ENCODE assay signal across 13 cellular contexts in the genomic region with DNA sequence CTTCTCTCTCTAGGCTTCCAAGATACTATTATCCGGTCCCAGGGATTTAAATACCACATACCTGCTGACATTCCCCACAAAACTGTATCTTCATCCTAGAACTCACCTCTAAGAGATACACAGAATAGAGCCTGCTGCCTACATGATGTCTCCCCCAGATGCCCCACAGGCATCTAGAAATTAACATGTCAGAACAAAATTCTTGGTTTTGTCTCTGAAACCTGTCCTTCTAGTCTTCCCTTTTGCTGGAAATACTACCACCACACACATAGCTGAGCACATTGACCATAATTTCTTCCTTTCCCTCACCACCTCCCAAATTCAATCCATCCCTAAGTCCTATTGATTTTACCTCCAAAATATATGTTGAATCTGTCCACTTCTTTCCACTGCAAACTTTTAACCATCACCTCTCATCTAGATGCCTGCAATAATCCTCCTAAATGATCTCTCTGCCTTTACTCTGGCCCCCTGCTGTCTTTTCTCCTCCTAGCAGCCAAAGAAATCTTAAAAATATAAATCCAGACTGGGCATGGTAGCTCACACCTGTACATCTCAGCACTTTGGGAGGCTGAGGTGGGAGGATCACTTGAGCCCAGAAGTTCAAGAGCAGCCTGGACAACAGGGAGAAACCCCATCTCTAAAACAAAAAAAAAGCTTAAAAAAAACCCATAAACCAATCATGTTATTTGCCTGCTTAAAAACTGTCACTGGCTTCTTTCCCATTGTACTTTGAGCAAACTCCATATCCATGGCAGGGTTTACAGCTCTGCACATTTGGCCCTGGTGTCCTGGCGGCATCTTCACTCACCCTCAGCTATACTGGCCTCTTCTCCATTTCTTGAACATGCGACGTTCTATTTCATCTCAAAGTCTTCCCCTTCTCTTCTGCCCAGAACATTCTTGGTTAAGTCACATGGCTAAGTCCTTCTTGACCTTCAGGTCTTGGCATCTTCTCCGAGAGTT. TPM values are rescaled to one million over a fixed set of nuclear protein-coding genes. Genes with fewer than 3 reads are reported as not detected.
DNase-seq lines count a peak whose midpoint lies in the region; ATAC-seq, FAIRE-seq and TF ChIP-seq lines count a peak whose summit lies in the region.
"Had no signal": no experiment of that assay in that cellular context is flagged by ENCODE, and none has a peak within 500 bp of the region (broad histone marks: within the 10 kb centered on the region; RNA-seq: fewer than 3 reads in every experiment).

No MANE protein-coding gene starts in this region.

- no peaks in the 10 kb centered on the region for H3K9me3 ChIP-seq in CD8-positive, alpha-beta T cell (ENCODE audit: low read length)
- H3K9me3 ChIP-seq in astrocyte (ENCODE audit: insufficient read depth, low read depth, low read length) (no peaks in the 10 kb centered on the region), psoas muscle (no peaks in the 10 kb centered on the region)

- FAIRE-seq in astrocyte (lab: Jason Lieb, UNC): no peak

- no peaks in the 10 kb centered on the region for H3K27me3 ChIP-seq in CD8-positive, alpha-beta T cell (ENCODE audit: insufficient read depth, low read length)
- H3K27me3 ChIP-seq in astrocyte (ENCODE audit: insufficient read depth, low read length) (peaks cover 6% of the 10 kb centered on the region), psoas muscle (ENCODE audit: insufficient read depth in 3 of 3, low read length in 2 of 3) (peaks cover 0 to 11% (median 5%) of the 10 kb centered on the region in 3 donors)

- intact Hi-C loops in CD8-positive, alpha-beta T cell (cut with DNase I, micrococcal nuclease): loop anchor here in 1 of 2 experiments (1.0 kb wide), 1 partner anchor 50 kb away; no protein-coding TSS in a partner anchor
- intact Hi-C loops in psoas muscle (cut with DNase I): loop anchor here (5.0 to 10.0 kb wide), 2 partner anchors 45 to 47 kb away; partner anchors contain the start of gene IFI6 (in 2 of the 2)

- TF ChIP-seq CTCF in CD8-positive, alpha-beta T cell (IDR thresholded peaks at IDR 0.05): peak; percentile 45
- TF ChIP-seq CTCF in astrocyte (IDR thresholded peaks at IDR 0.05; ENCODE audit: insufficient read depth, low read depth, low read length) (peak; percentile 25), psoas muscle (IDR thresholded peaks at IDR 0.05) (no peak)

- POLR2A ChIA-PET in CD8-positive, alpha-beta T cell (lab: Charles Lee): interaction anchor here (0.9 kb wide), 1 partner anchor 48 kb away, joined by 3 read pairs; no protein-coding TSS in a partner anchor

- peaks cover 17% of the 10 kb centered on the region for H3K27me3 Mint-ChIP-seq in CD8-positive, alpha-beta T cell (ENCODE audit: low read depth)
- peaks cover 7% of the 10 kb centered on the region for H3K27me3 Mint-ChIP-seq in astrocyte (ENCODE audit: low read depth, unreplicated experiment)

- CTCF ChIA-PET in CD8-positive, alpha-beta T cell (lab: Charles Lee): interaction anchor here (0.7 to 2.7 kb wide), 6 partner anchors 48 to 113 kb away, joined by 3 to 6 read pairs (median 4); partner anchors contain the start of gene IFI6

- H3K36me3 ChIP-seq in CD8-positive, alpha-beta T cell (ENCODE audit: insufficient read depth, low read length): no peaks in the 10 kb centered on the region
- no peaks in the 10 kb centered on the region for H3K36me3 ChIP-seq in astrocyte (ENCODE audit: insufficient read depth, low read length)
- no peaks in the 10 kb centered on the region for H3K36me3 ChIP-seq in psoas muscle (ENCODE audit: insufficient read depth in 1 of 2, low read depth in 1 of 2)

- no peak for DNase-seq in CD8-positive, alpha-beta T cell
- peak; percentile 17 for DNase-seq in KBM-7
- no peak for DNase-seq in astrocyte (ENCODE audit: low read depth)
- DNase-seq in myocyte (ENCODE audit: low read depth): peak; percentile 32
- DNase-seq in globus pallidus (ENCODE audit: low spot score): no peak
- no peak for DNase-seq in psoas muscle
- DNase-seq in retina: no peak
- DNase-seq in substantia nigra (lab: John Stamatoyannopoulos, UW): no peak
- DNase-seq: aorta, NCI-H69 had no signal

- 48 to 61% (median 53%) methylated on average over 5 of the region's 5 CpGs for WGBS in psoas muscle, 3 donors

- H4K20me1 ChIP-seq in astrocyte (ENCODE audit: insufficient read depth, low read length): no peaks in the 10 kb centered on the region

- in situ Hi-C loops in KBM-7 (cut with MboI; ENCODE audit: low pct_unique_long_range_greater_than_20kb, low sequenced_read_pairs): no loop called here

- H3K4me3 Mint-ChIP-seq in CD8-positive, alpha-beta T cell: no peak overlapping the region
- H3K4me3 Mint-ChIP-seq in astrocyte (ENCODE audit: unreplicated experiment): no peak overlapping the region

- no peak overlapping the region for H3K4me3 ChIP-seq in CD8-positive, alpha-beta T cell (ENCODE audit: low read depth, low read length)
- no peak overlapping the region for H3K4me3 ChIP-seq in astrocyte (ENCODE audit: insufficient read depth, low read depth, low read length)
- H3K4me3 ChIP-seq in psoas muscle: no peak overlapping the region
- H3K4me3 ChIP-seq: skin epidermis had no signal

- H3K9me3 Mint-ChIP-seq in CD8-positive, alpha-beta T cell: peaks cover 5% of the 10 kb centered on the region
- peaks cover 12% of the 10 kb centered on the region for H3K9me3 Mint-ChIP-seq in astrocyte (ENCODE audit: unreplicated experiment)

- H3K27ac ChIP-seq in CD8-positive, alpha-beta T cell (ENCODE audit: low read depth, low read length): no peak overlapping the region
- H3K27ac ChIP-seq in astrocyte (ENCODE audit: low read depth, low read length) (no peak overlapping the region), psoas muscle (no peak overlapping the region), substantia nigra (ENCODE audit: low read depth, low read length, poor library complexity, severe bottlenecking) (no peak overlapping the region)
- H3K27ac ChIP-seq: HL-60, skin epidermis had no signal

- no peaks in the 10 kb centered on the region for H3K79me2 ChIP-seq in astrocyte (ENCODE audit: insufficient read depth, low read length)

- H3K4me2 ChIP-seq in astrocyte (ENCODE audit: low read length): no peak overlapping the region

- ATAC-seq in CD8-positive, alpha-beta T cell: peak; percentile 42
- no peak for ATAC-seq in psoas muscle
- ATAC-seq: activated CD4-positive, CD25-positive, alpha-beta regulatory T cell treated with anti-CD3 and anti-CD28 coated beads, Interleukin-2, amount 50 U/mL, for 24 hours had no signal

- no peak overlapping the region for H3K9ac ChIP-seq in astrocyte (ENCODE audit: low read length)

- no peaks in the 10 kb centered on the region for H3K36me3 Mint-ChIP-seq in CD8-positive, alpha-beta T cell
- H3K36me3 Mint-ChIP-seq in astrocyte (ENCODE audit: low read depth, unreplicated experiment): peaks cover 1% of the 10 kb centered on the region

- H3K27ac Mint-ChIP-seq in CD8-positive, alpha-beta T cell: no peak overlapping the region
- H3K27ac Mint-ChIP-seq in astrocyte (ENCODE audit: unreplicated experiment): no peak overlapping the region

- no peak overlapping the region for H2AFZ ChIP-seq in astrocyte (ENCODE audit: low read depth, low read length)

- no peaks in the 10 kb centered on the region for H3K4me1 ChIP-seq in CD8-positive, alpha-beta T cell (ENCODE audit: insufficient read depth, low read length)
- H3K4me1 ChIP-seq in astrocyte (ENCODE audit: insufficient read depth, low read length) (no peaks in the 10 kb centered on the region), psoas muscle (no peaks in the 10 kb centered on the region)

- peaks cover 1% of the 10 kb centered on the region for H3K4me1 Mint-ChIP-seq in CD8-positive, alpha-beta T cell (ENCODE audit: low read depth)
- no peaks in the 10 kb centered on the region for H3K4me1 Mint-ChIP-seq in astrocyte (ENCODE audit: low read depth, unreplicated experiment)

RNA-seq across cellular contexts. Expression of gene FAM76A, which starts 6.2 kb away (rescaled TPM):
- total RNA-seq in CD8-positive, alpha-beta T cell: 10 to 100 TPM; 29.5 to 31.7 TPM
- total RNA-seq in astrocyte: 6.1 and 6.2 TPM in 2 replicates
- 22.3 and 33.4 TPM in 2 replicates for total RNA-seq in myocyte
- 7.5 TPM for polyA plus RNA-seq in myocyte (2012)
- 10 to 100 TPM in 1 of 4 donors, 1 to 10 TPM in 3; 7.6 to 10.7 (median 9.3) TPM for total RNA-seq in psoas muscle
- 1 to 10 TPM; 2.7 to 6.7 (median 3.3) TPM for polyA plus RNA-seq in psoas muscle

RNA-seq across cellular contexts. Expression of gene IFI6, which starts 47.6 kb away (rescaled TPM):
- total RNA-seq in CD8-positive, alpha-beta T cell: 10 to 100 TPM; 24.8 to 25.1 TPM
- 3,307 and 4,155 TPM in 2 replicates for total RNA-seq in astrocyte
- 509 and 774 TPM in 2 replicates for total RNA-seq in myocyte
- 257 TPM for polyA plus RNA-seq in myocyte (2012)
- total RNA-seq in psoas muscle: 10 to 100 TPM in 3 of 4 donors, 1 to 10 TPM in 1; 7.8 to 25.8 (median 15.3) TPM
- 10 to 100 TPM; 13.9 to 20.9 (median 18.8) TPM for polyA plus RNA-seq in psoas muscle

RNA-seq across cellular contexts. Expression of gene STX12, which starts 53.5 kb away (rescaled TPM):
- 10 to 100 TPM; 21.0 to 26.0 TPM for total RNA-seq in CD8-positive, alpha-beta T cell
- total RNA-seq in astrocyte: 62.1 and 64.0 TPM in 2 replicates
- total RNA-seq in myocyte: 42.1 and 43.0 TPM in 2 replicates
- polyA plus RNA-seq in myocyte (2012): 22.1 TPM
- 10 to 100 TPM; 19.5 to 33.6 (median 28.9) TPM for total RNA-seq in psoas muscle
- 10 to 100 TPM; 14.5 to 24.7 (median 21.0) TPM for polyA plus RNA-seq in psoas muscle

Comparison
In these comparisons a context has a peak if more than half of its experiments do, and no peak if none do; other contexts are left out.
1. DNase-seq: peak in KBM-7 (single experiment) and myocyte (single experiment); none in CD8-positive, alpha-beta T cell (0 of 7), astrocyte (single experiment), globus pallidus (single experiment), psoas muscle (0 of 2), retina (single experiment) and substantia nigra (0 of 49).
2. RNA of gene IFI6, which starts 47.6 kb away (total RNA-seq): 3,307 to 4,155 TPM in astrocyte and 509 to 774 TPM in myocyte; 24.8 to 25.1 TPM in CD8-positive, alpha-beta T cell and 7.8 to 25.8 TPM in psoas muscle; every median in the first group is over 10 times any median in the second.